In genomic region chr17:38897176-38897575, GRCh38 we compare ENCODE assay signal across 8 cellular contexts. TPM values are rescaled to one million over a fixed set of nuclear protein-coding genes. Genes with fewer than 3 reads are reported as not detected.
DNase-seq lines count a peak whose midpoint lies in the region; ATAC-seq and TF ChIP-seq lines count a peak whose summit lies in the region.
"Had no signal": no experiment of that assay in that cellular context is flagged by ENCODE, and none has a peak within 500 bp of the region (broad histone marks: within the 10 kb centered on the region; RNA-seq: fewer than 3 reads in every experiment).

No MANE protein-coding gene starts in this region.

- H3K27me3 Mint-ChIP-seq in type B pancreatic cell = no peaks in the 10 kb centered on the region

- H3K4me1 Mint-ChIP-seq in type B pancreatic cell (ENCODE audit: unreplicated experiment) = peaks cover 21% of the 10 kb centered on the region

- no peak overlapping the region for H3K4me3 ChIP-seq in ascending aorta
- no peak overlapping the region for H3K4me3 ChIP-seq in right lobe of liver
- H3K4me3 ChIP-seq in subcutaneous abdominal adipose tissue (ENCODE audit: low read depth in 1 of 5, low read length in 5 of 5) = peak overlapping the region in 1 of 5 donors; percentile 13

- H3K36me3 ChIP-seq in KOPT-K1 (ENCODE audit: insufficient read depth, low read length) (peaks cover 61% of the 10 kb centered on the region), ascending aorta (peaks cover 52 to 65% of the 10 kb centered on the region in 2 donors), right lobe of liver (peaks cover 0 to 10% (median 2%) of the 10 kb centered on the region in 4 donors), subcutaneous abdominal adipose tissue (ENCODE audit: control insufficient read depth in 5 of 5, insufficient read depth in 5 of 5, low read length in 5 of 5) (peaks cover 0 to 52% (median 39%) of the 10 kb centered on the region in 5 donors)

- intact Hi-C loops in ascending aorta (cut with DNase I) = no loop called here
- intact Hi-C loops in right lobe of liver (cut with DNase I) = no loop called here

- no peaks in the 10 kb centered on the region for H3K9me3 Mint-ChIP-seq in type B pancreatic cell

- H3K9ac ChIP-seq in subcutaneous abdominal adipose tissue (ENCODE audit: low read length in 5 of 5) = peak overlapping the region in 4 of 5 donors; percentile 8 to 64 (median 58)

- no peak for DNase-seq in ascending aorta (ENCODE audit: low spot score in 2 of 2)
- DNase-seq in right lobe of liver = peak; percentile 83 to 90 (median 90)
- DNase-seq in GM10248 (ENCODE audit: extremely low spot score) = no peak
- DNase-seq in type B pancreatic cell (ENCODE audit: extremely low spot score, unreplicated experiment) = no peak
- DNase-seq: NCI-H1092 had no signal

- CTCF ChIA-PET in GM10248 (lab: Yijun Ruan, JAX) = interaction anchor here (0.6 to 3.3 kb wide), 5 partner anchors 10 to 28 kb away, joined by 3 to 9 read pairs (median 5); partner anchors contain the start of gene LASP1NB

- H3K27me3 ChIP-seq in ascending aorta (no peaks in the 10 kb centered on the region), right lobe of liver (no peaks in the 10 kb centered on the region), subcutaneous abdominal adipose tissue (ENCODE audit: control insufficient read depth in 5 of 5, insufficient read depth in 4 of 5, low read length in 5 of 5) (no peaks in the 10 kb centered on the region)

- peak; percentile 54 to 78 (median 67) for ATAC-seq in right lobe of liver
- ATAC-seq in HG02852 (IDR thresholded peaks at IDR 0.05; ENCODE audit: unreplicated experiment) = no peak

- POLR2A ChIA-PET in GM10248 (lab: Yijun Ruan, JAX) = no interaction called here

- H3K9me3 ChIP-seq in KOPT-K1 (ENCODE audit: insufficient read depth, low read length, poor library complexity, severe bottlenecking) (no peaks in the 10 kb centered on the region), ascending aorta (no peaks in the 10 kb centered on the region), right lobe of liver (no peaks in the 10 kb centered on the region), subcutaneous abdominal adipose tissue (ENCODE audit: control insufficient read depth in 5 of 5, low read length in 5 of 5) (no peaks in the 10 kb centered on the region)

- H3K36me3 Mint-ChIP-seq in type B pancreatic cell = peaks cover 7% of the 10 kb centered on the region

- TF ChIP-seq POLR2A in right lobe of liver (IDR thresholded peaks at IDR 0.05) = no peak

- TF ChIP-seq CTCF in ascending aorta (IDR thresholded peaks at IDR 0.05) = no peak
- no peak for TF ChIP-seq CTCF in right lobe of liver (IDR thresholded peaks at IDR 0.05)
- no peak for TF ChIP-seq CTCF in GM10248 (IDR thresholded peaks at IDR 0.05; ENCODE audit: control extremely low read depth, extremely low read depth, low read depth, missing control alignments)
- no peak for TF ChIP-seq CTCF in type B pancreatic cell (conservative IDR thresholded peaks at IDR 0.05)

- H3K27ac Mint-ChIP-seq in type B pancreatic cell = no peak overlapping the region

- peak overlapping the region; percentile 96 for H3K27ac ChIP-seq in KOPT-K1 (ENCODE audit: low read depth, low read length, poor library complexity, severe bottlenecking)
- H3K27ac ChIP-seq in ascending aorta = peak overlapping the region; percentile 51 to 61
- H3K27ac ChIP-seq in right lobe of liver = peak overlapping the region; percentile 18 to 49 (median 43)
- peak overlapping the region; percentile 91 for H3K27ac ChIP-seq in subcutaneous abdominal adipose tissue (ENCODE audit: low read depth, low read length)

- WGBS in right lobe of liver (ENCODE audit: insufficient coverage, low coverage, low lambda C conversion rate, missing lambda C conversion rate) = 35% methylated on average over 4 of the region's 6 CpGs

- H3K4me1 ChIP-seq in ascending aorta = peaks cover 26 to 60% of the 10 kb centered on the region in 2 donors
- H3K4me1 ChIP-seq in right lobe of liver = peaks cover 0 to 80% (median 35%) of the 10 kb centered on the region in 4 donors
- peaks cover 40 to 94% (median 87%) of the 10 kb centered on the region in 5 donors for H3K4me1 ChIP-seq in subcutaneous abdominal adipose tissue (ENCODE audit: control insufficient read depth in 5 of 5, insufficient read depth in 5 of 5, low read length in 5 of 5)

- no peak overlapping the region for H3K4me3 Mint-ChIP-seq in type B pancreatic cell

RNA-seq across cellular contexts. Expression of gene LASP1, which starts 27.3 kb away (rescaled TPM):
- 300 TPM for total RNA-seq in ascending aorta
- 100 to 1,000 TPM in 2 of 6 experiments, 10 to 100 TPM in 4; 52.2 to 124 (median 84.8) TPM for total RNA-seq in right lobe of liver
- total RNA-seq in type B pancreatic cell (ENCODE audit: low replicate concordance) = 159 and 210 TPM in 2 replicates

RNA-seq across cellular contexts. Expression of gene RPL23, which starts 43.7 kb away (rescaled TPM):
- total RNA-seq in ascending aorta (1,091 TPM), right lobe of liver (100 to 1,000 TPM; 389 to 609 (median 436) TPM), type B pancreatic cell (ENCODE audit: low replicate concordance) (1,908 and 1,925 TPM in 2 replicates)

Comparison
In these comparisons a context has a peak if more than half of its experiments do, and no peak if none do; other contexts are left out.
1. H3K27ac ChIP-seq: peak in every context shown above with its lines; median percentile 96 in KOPT-K1; 91 in subcutaneous abdominal adipose tissue; 56 in ascending aorta; 43 in right lobe of liver.
2. DNase-seq: peak in right lobe of liver (3 of 3); none in ascending aorta (0 of 2), GM10248 (single experiment) and type B pancreatic cell (single experiment).